23 cellular contexts compared by ENCODE assay signal in genomic region chr6:1579096-1579495, GRCh38.
"Had no signal": no experiment of that assay in that cellular context is flagged by ENCODE, and none has a peak within 500 bp of the region (broad histone marks: within the 10 kb centered on the region; RNA-seq: fewer than 3 reads in every experiment).

No MANE protein-coding gene starts in this region.

- H3K27me3 ChIP-seq: neutrophil, transverse colon, upper lobe of right lung, uterus had no signal

- H3K36me3 Mint-ChIP-seq: memory B cell; naive B cell; natural killer cell treated with Interleukin-12 subunit alpha and Interleukin-12 subunit beta and Interleukin-15 and Interleukin-18, amount 100 ng/mL, for 72 hours; stimulated activated naive B cell treated with anti-CD40 and anti-IgM and Interleukin-4, amounts not matched to agents 10 μg/mL and 1 μg/mL and 100 μg/mL, for 72 hours had no signal

- H3K27ac ChIP-seq: coronary artery, esophagus squamous epithelium, lower lobe of right lung, neutrophil, psoas muscle, transverse colon, upper lobe of right lung, uterus had no signal

- H3K4me1 Mint-ChIP-seq: memory B cell; stimulated activated naive B cell treated with anti-CD40 and anti-IgM and Interleukin-4, amounts not matched to agents 10 μg/mL and 1 μg/mL and 100 μg/mL, for 72 hours had no signal

- H3K4me3 ChIP-seq: coronary artery, esophagus squamous epithelium, lower lobe of right lung, psoas muscle, transverse colon, upper lobe of right lung, uterus had no signal

- ATAC-seq: left ventricle myocardium superior; lower lobe of right lung; natural killer cell treated with Interleukin-12 subunit alpha and Interleukin-12 subunit beta and Interleukin-15 and Interleukin-18, amount 100 ng/mL, for 72 hours; psoas muscle; right cardiac atrium; upper lobe of right lung had no signal

- H3K9me3 ChIP-seq: esophagus squamous epithelium, lower lobe of right lung, neutrophil, psoas muscle, transverse colon, upper lobe of right lung, uterus had no signal

- H3K9me3 Mint-ChIP-seq: memory B cell; natural killer cell treated with Interleukin-12 subunit alpha and Interleukin-12 subunit beta and Interleukin-15 and Interleukin-18, amount 100 ng/mL, for 72 hours; stimulated activated naive B cell treated with anti-CD40 and anti-IgM and Interleukin-4, amounts not matched to agents 10 μg/mL and 1 μg/mL and 100 μg/mL, for 72 hours; stimulated activated naive CD8-positive, alpha-beta T cell treated with anti-CD3 and anti-CD28 coated beads, Interleukin-15, Interleukin-2, amounts not matched to agents 100 ng/mL and 50 ng/mL, for 24 hours had no signal

- H3K27ac Mint-ChIP-seq: memory B cell; natural killer cell treated with Interleukin-12 subunit alpha and Interleukin-12 subunit beta and Interleukin-15 and Interleukin-18, amount 100 ng/mL, for 72 hours; stimulated activated naive B cell treated with anti-CD40 and anti-IgM and Interleukin-4, amounts not matched to agents 10 μg/mL and 1 μg/mL and 100 μg/mL, for 72 hours; stimulated activated naive CD8-positive, alpha-beta T cell treated with anti-CD3 and anti-CD28 coated beads, Interleukin-15, Interleukin-2, amounts not matched to agents 100 ng/mL and 50 ng/mL, for 24 hours had no signal

- DNase-seq: dermis blood vessel endothelial cell; effector memory CD4-positive, alpha-beta T cell; esophagus squamous epithelium; hypothalamus; left ventricle myocardium superior; lower lobe of right lung; naive B cell; posterior cingulate gyrus; psoas muscle; right cardiac atrium; small intestine; stimulated activated CD4-positive, alpha-beta T cell treated with anti-CD3 and anti-CD28 coated beads, Interleukin-15, amount 100 ng/mL, for 24 hours; stimulated activated CD4-positive, alpha-beta T cell treated with anti-CD3 and anti-CD28 coated beads, Interleukin-2, amount 100 ng/mL, for 48 hours; stimulated activated naive B cell treated with anti-CD40 and anti-IgM and Interleukin-4, amounts not matched to agents 10 μg/mL and 1 μg/mL and 100 μg/mL, for 72 hours; transverse colon; upper lobe of right lung; uterus had no signal

- H3K4me1 ChIP-seq: lower lobe of right lung, psoas muscle, uterus had no signal

- H3K4me3 Mint-ChIP-seq: memory B cell; naive B cell; natural killer cell treated with Interleukin-12 subunit alpha and Interleukin-12 subunit beta and Interleukin-15 and Interleukin-18, amount 100 ng/mL, for 72 hours; neural crest cell; stimulated activated naive B cell treated with anti-CD40 and anti-IgM and Interleukin-4, amounts not matched to agents 10 μg/mL and 1 μg/mL and 100 μg/mL, for 72 hours; stimulated activated naive CD8-positive, alpha-beta T cell treated with anti-CD3 and anti-CD28 coated beads, Interleukin-15, Interleukin-2, amounts not matched to agents 100 ng/mL and 50 ng/mL, for 24 hours had no signal

- H3K36me3 ChIP-seq: esophagus squamous epithelium, lower lobe of right lung, neutrophil, transverse colon, upper lobe of right lung, uterus had no signal
